Comparison of ENCODE assay signal across 1 cellular context in the genomic region with DNA sequence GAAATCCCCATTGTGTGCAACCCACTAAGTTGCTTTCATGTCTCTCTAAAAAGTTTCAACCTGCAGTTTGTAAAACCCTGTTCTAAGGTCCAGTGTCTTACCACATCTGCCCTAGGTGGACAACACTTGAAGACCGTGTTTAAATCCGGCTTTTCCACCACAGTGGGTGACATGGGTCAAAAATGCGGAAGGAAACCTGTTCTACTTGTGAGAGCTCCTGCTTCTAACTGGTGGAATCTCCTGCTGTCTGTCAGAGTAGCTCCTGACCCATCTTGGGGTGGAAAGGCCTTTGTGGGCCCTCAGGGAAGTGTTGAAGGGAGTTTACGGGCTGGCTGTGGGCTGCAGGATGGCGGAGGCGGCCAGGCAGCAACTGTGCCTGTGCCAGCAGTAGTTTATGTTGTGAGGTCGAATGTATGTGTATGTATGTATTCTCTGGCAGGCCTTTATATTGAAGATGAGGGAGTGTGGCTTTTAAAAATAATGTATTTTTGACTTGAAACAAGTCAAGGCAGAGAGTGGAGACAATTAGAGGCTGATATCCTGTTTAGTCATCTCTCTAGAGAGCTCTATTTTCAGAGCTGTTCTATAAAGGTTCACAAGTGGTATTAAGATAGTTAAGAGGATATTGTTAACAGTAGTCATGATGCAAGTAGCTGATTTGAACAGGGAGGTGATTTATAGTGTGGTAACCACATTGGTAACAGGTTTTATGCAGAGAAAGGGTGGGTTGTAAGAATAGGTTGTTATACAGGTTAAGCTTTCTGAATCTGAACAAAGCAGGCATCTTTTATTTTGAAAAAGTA.
TF ChIP-seq lines count a peak whose summit lies in the region.

No MANE protein-coding gene starts in this region.

TF ChIP-seq in GM12878, 131 proteins besides CTCF, POLR2A, EP300 and RAD21 (continued from another document):
- TF ChIP-seq, protein P1, sequence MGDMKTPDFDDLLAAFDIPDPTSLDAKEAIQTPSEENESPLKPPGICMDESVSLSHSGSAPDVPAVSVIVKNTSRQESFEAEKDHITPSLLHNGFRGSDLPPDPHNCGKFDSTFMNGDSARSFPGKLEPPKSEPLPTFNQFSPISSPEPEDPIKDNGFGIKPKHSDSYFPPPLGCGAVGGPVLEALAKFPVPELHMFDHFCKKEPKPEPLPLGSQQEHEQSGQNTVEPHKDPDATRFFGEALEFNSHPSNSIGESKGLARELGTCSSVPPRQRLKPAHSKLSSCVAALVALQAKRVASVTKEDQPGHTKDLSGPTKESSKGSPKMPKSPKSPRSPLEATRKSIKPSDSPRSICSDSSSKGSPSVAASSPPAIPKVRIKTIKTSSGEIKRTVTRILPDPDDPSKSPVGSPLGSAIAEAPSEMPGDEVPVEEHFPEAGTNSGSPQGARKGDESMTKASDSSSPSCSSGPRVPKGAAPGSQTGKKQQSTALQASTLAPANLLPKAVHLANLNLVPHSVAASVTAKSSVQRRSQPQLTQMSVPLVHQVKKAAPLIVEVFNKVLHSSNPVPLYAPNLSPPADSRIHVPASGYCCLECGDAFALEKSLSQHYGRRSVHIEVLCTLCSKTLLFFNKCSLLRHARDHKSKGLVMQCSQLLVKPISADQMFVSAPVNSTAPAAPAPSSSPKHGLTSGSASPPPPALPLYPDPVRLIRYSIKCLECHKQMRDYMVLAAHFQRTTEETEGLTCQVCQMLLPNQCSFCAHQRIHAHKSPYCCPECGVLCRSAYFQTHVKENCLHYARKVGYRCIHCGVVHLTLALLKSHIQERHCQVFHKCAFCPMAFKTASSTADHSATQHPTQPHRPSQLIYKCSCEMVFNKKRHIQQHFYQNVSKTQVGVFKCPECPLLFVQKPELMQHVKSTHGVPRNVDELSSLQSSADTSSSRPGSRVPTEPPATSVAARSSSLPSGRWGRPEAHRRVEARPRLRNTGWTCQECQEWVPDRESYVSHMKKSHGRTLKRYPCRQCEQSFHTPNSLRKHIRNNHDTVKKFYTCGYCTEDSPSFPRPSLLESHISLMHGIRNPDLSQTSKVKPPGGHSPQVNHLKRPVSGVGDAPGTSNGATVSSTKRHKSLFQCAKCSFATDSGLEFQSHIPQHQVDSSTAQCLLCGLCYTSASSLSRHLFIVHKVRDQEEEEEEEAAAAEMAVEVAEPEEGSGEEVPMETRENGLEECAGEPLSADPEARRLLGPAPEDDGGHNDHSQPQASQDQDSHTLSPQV (IDR thresholded peaks at IDR 0.05): no peak
- 0 out of 2 replicates have a peak, but pooled peaks have one; percentile 34 for TF ChIP-seq GABPA (IDR thresholded peaks at IDR 0.05; ENCODE audit: low read depth)
- TF ChIP-seq ETV6 (conservative IDR thresholded peaks at IDR 0.05 in 1 of 2, IDR thresholded peaks at IDR 0.05 in 1 of 2; ENCODE audit: borderline replicate concordance in 1 of 2, low read depth in 1 of 2): no peak
- no peak for TF ChIP-seq ZZZ3 (IDR thresholded peaks at IDR 0.05; ENCODE audit: control insufficient read depth, insufficient read length, low read depth)
- TF ChIP-seq CREM (IDR thresholded peaks at IDR 0.05; ENCODE audit: low read depth): no peak; the same call in 1 of the 2 replicates
- TF ChIP-seq, protein P2, sequence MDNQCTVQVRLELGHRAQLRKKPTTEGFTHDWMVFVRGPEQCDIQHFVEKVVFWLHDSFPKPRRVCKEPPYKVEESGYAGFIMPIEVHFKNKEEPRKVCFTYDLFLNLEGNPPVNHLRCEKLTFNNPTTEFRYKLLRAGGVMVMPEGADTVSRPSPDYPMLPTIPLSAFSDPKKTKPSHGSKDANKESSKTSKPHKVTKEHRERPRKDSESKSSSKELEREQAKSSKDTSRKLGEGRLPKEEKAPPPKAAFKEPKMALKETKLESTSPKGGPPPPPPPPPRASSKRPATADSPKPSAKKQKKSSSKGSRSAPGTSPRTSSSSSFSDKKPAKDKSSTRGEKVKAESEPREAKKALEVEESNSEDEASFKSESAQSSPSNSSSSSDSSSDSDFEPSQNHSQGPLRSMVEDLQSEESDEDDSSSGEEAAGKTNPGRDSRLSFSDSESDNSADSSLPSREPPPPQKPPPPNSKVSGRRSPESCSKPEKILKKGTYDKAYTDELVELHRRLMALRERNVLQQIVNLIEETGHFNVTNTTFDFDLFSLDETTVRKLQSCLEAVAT (IDR thresholded peaks at IDR 0.05): peak; percentile 85
- TF ChIP-seq MYC (IDR thresholded peaks at IDR 0.05; ENCODE audit: insufficient read depth, insufficient read length, insufficient replicate concordance, low read length, severe bottlenecking): no peak
- peak; percentile 48; the same call in 1 of the 2 replicates for TF ChIP-seq SMAD5 (IDR thresholded peaks at IDR 0.05; ENCODE audit: low read depth)
- no peak for TF ChIP-seq TCF3 (IDR thresholded peaks at IDR 0.05; ENCODE audit: borderline replicate concordance, insufficient read depth, low read depth, low read length)
- peak; percentile 82 for TF ChIP-seq NBN (IDR thresholded peaks at IDR 0.05)
- TF ChIP-seq NR2F1 (conservative IDR thresholded peaks at IDR 0.05): peak; percentile 58
- peak; percentile 12; the same call in 1 of the 2 replicates for TF ChIP-seq BACH1 (IDR thresholded peaks at IDR 0.05; ENCODE audit: borderline replicate concordance)
- TF ChIP-seq, protein P3, sequence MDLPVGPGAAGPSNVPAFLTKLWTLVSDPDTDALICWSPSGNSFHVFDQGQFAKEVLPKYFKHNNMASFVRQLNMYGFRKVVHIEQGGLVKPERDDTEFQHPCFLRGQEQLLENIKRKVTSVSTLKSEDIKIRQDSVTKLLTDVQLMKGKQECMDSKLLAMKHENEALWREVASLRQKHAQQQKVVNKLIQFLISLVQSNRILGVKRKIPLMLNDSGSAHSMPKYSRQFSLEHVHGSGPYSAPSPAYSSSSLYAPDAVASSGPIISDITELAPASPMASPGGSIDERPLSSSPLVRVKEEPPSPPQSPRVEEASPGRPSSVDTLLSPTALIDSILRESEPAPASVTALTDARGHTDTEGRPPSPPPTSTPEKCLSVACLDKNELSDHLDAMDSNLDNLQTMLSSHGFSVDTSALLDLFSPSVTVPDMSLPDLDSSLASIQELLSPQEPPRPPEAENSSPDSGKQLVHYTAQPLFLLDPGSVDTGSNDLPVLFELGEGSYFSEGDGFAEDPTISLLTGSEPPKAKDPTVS (IDR thresholded peaks at IDR 0.05; ENCODE audit: low read depth, low read length): no peak
- no peak for TF ChIP-seq RELA (IDR thresholded peaks at IDR 0.05; ENCODE audit: borderline replicate concordance, partially characterized antibody)
- TF ChIP-seq, protein P4, sequence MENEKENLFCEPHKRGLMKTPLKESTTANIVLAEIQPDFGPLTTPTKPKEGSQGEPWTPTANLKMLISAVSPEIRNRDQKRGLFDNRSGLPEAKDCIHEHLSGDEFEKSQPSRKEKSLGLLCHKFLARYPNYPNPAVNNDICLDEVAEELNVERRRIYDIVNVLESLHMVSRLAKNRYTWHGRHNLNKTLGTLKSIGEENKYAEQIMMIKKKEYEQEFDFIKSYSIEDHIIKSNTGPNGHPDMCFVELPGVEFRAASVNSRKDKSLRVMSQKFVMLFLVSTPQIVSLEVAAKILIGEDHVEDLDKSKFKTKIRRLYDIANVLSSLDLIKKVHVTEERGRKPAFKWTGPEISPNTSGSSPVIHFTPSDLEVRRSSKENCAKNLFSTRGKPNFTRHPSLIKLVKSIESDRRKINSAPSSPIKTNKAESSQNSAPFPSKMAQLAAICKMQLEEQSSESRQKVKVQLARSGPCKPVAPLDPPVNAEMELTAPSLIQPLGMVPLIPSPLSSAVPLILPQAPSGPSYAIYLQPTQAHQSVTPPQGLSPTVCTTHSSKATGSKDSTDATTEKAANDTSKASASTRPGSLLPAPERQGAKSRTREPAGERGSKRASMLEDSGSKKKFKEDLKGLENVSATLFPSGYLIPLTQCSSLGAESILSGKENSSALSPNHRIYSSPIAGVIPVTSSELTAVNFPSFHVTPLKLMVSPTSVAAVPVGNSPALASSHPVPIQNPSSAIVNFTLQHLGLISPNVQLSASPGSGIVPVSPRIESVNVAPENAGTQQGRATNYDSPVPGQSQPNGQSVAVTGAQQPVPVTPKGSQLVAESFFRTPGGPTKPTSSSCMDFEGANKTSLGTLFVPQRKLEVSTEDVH (IDR thresholded peaks at IDR 0.05; ENCODE audit: low read depth, partially characterized antibody): peak; percentile 11
- TF ChIP-seq FOS (IDR thresholded peaks at IDR 0.05; ENCODE audit: borderline replicate concordance, extremely low read depth, insufficient read length): no peak
- peak; percentile 79 for TF ChIP-seq FOXM1 (IDR thresholded peaks at IDR 0.05; ENCODE audit: low read depth, low read length)
- no peak for TF ChIP-seq RBBP5 (conservative IDR thresholded peaks at IDR 0.05)
- TF ChIP-seq ESRRA (IDR thresholded peaks at IDR 0.05; ENCODE audit: low read length): no peak
- TF ChIP-seq SP1 (IDR thresholded peaks at IDR 0.05; ENCODE audit: low read depth, low read length): no peak
- no peak for TF ChIP-seq SREBF1 (IDR thresholded peaks at IDR 0.05; ENCODE audit: low read length)
- TF ChIP-seq SUPT20H (IDR thresholded peaks at IDR 0.05; ENCODE audit: borderline replicate concordance, control insufficient read depth, low read depth, low read length): no peak
- no peak for TF ChIP-seq SRF (IDR thresholded peaks at IDR 0.05; ENCODE audit: low read depth in 2 of 2, low read length in 2 of 2)
- no peak for TF ChIP-seq EZH2 (IDR thresholded peaks at IDR 0.05; ENCODE audit: borderline replicate concordance, control insufficient read depth, low read depth, low read length)
- TF ChIP-seq BMI1 (IDR thresholded peaks at IDR 0.05; ENCODE audit: borderline replicate concordance): peak; percentile 79; the same call in 1 of the 2 replicates
- no peak for TF ChIP-seq NRF1 (conservative IDR thresholded peaks at IDR 0.05; ENCODE audit: low read depth, low read length)
- TF ChIP-seq CREB1 (IDR thresholded peaks at IDR 0.05; ENCODE audit: low read depth): no peak
- peak; percentile 36 for TF ChIP-seq BCL11A (IDR thresholded peaks at IDR 0.05; ENCODE audit: low read depth, low read length)
- no peak for TF ChIP-seq STAT1 (conservative IDR thresholded peaks at IDR 0.05)
- no peak; the same call in 1 of the 2 replicates for TF ChIP-seq ASH2L (IDR thresholded peaks at IDR 0.05; ENCODE audit: borderline replicate concordance, low read depth)
- no peak for TF ChIP-seq HCFC1 (IDR thresholded peaks at IDR 0.05; ENCODE audit: low read length)
- TF ChIP-seq KLF5 (IDR thresholded peaks at IDR 0.05; ENCODE audit: partially characterized antibody): no peak
- TF ChIP-seq MTA2 (IDR thresholded peaks at IDR 0.05; ENCODE audit: low read depth): peak; percentile 99
- TF ChIP-seq ZBED1 (IDR thresholded peaks at IDR 0.05; ENCODE audit: borderline replicate concordance): no peak; the same call in 1 of the 2 replicates
- peak; percentile 55; the same call in 1 of the 2 replicates for TF ChIP-seq ZNF24 (IDR thresholded peaks at IDR 0.05)
- 0 out of 2 replicates have a peak, but pooled peaks have one; percentile 9 for TF ChIP-seq TCF12 (IDR thresholded peaks at IDR 0.05; ENCODE audit: low read depth, low read length)
- TF ChIP-seq, protein P5, sequence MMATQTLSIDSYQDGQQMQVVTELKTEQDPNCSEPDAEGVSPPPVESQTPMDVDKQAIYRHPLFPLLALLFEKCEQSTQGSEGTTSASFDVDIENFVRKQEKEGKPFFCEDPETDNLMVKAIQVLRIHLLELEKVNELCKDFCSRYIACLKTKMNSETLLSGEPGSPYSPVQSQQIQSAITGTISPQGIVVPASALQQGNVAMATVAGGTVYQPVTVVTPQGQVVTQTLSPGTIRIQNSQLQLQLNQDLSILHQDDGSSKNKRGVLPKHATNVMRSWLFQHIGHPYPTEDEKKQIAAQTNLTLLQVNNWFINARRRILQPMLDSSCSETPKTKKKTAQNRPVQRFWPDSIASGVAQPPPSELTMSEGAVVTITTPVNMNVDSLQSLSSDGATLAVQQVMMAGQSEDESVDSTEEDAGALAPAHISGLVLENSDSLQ (IDR thresholded peaks at IDR 0.05): peak; percentile 89
- TF ChIP-seq CBX5 (IDR thresholded peaks at IDR 0.05; ENCODE audit: low read depth): no peak
- TF ChIP-seq PAX5 (IDR thresholded peaks at IDR 0.05; ENCODE audit: borderline replicate concordance, low read depth, low read length): 0 out of 2 replicates have a peak, but pooled peaks have one; percentile 3
- TF ChIP-seq POLR2AphosphoS5 (IDR thresholded peaks at IDR 0.05; ENCODE audit: low read length): peak; percentile 76
- TF ChIP-seq, protein P6, sequence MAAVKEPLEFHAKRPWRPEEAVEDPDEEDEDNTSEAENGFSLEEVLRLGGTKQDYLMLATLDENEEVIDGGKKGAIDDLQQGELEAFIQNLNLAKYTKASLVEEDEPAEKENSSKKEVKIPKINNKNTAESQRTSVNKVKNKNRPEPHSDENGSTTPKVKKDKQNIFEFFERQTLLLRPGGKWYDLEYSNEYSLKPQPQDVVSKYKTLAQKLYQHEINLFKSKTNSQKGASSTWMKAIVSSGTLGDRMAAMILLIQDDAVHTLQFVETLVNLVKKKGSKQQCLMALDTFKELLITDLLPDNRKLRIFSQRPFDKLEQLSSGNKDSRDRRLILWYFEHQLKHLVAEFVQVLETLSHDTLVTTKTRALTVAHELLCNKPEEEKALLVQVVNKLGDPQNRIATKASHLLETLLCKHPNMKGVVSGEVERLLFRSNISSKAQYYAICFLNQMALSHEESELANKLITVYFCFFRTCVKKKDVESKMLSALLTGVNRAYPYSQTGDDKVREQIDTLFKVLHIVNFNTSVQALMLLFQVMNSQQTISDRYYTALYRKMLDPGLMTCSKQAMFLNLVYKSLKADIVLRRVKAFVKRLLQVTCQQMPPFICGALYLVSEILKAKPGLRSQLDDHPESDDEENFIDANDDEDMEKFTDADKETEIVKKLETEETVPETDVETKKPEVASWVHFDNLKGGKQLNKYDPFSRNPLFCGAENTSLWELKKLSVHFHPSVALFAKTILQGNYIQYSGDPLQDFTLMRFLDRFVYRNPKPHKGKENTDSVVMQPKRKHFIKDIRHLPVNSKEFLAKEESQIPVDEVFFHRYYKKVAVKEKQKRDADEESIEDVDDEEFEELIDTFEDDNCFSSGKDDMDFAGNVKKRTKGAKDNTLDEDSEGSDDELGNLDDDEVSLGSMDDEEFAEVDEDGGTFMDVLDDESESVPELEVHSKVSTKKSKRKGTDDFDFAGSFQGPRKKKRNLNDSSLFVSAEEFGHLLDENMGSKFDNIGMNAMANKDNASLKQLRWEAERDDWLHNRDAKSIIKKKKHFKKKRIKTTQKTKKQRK (IDR thresholded peaks at IDR 0.05; ENCODE audit: low read depth, low read length): no peak
- TF ChIP-seq, protein P7, sequence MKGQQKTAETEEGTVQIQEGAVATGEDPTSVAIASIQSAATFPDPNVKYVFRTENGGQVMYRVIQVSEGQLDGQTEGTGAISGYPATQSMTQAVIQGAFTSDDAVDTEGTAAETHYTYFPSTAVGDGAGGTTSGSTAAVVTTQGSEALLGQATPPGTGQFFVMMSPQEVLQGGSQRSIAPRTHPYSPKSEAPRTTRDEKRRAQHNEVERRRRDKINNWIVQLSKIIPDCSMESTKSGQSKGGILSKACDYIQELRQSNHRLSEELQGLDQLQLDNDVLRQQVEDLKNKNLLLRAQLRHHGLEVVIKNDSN (IDR thresholded peaks at IDR 0.05; ENCODE audit: borderline replicate concordance, extremely low read length, insufficient read depth, low read depth, low read length): no peak
- TF ChIP-seq CBX3 (IDR thresholded peaks at IDR 0.05; ENCODE audit: borderline replicate concordance, low read depth): no peak
